In the genomic region with DNA sequence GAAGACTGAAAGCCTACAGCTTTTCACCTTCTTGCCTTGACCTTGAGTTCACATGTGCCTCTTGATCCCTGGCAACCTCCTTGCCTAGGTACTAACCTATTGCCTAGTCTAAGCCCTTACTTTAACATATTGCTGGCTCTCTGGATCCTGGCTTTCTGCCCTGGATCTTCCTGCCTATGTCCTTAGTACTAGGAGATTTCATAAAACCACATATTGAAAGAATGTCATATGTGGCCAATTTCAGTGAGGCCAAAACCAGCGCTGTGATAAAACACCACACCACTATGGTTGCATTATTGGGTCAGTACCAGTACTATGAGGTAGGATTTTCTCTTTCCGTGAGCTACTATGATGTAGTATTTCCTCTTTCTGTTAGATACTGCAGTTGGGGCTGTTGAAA, we compare ENCODE assay signal across 17 cellular contexts.
"Had no signal": no experiment of that assay in that cellular context is flagged by ENCODE, and none has a peak within 500 bp of the region (broad histone marks: within the 10 kb centered on the region; RNA-seq: fewer than 3 reads in every experiment).

No MANE protein-coding gene starts in this region.

- H3K27ac ChIP-seq: hepatocyte, pancreas, transverse colon had no signal

- H3K4me3 Mint-ChIP-seq: activated CD8-positive, alpha-beta T cell treated with anti-CD3 and anti-CD28 coated beads, Interleukin-2, amount 10 ng/mL, durations not matched to agents 7 days and 5 days; activated naive CD8-positive, alpha-beta T cell; memory B cell; naive thymus-derived CD8-positive, alpha-beta T cell; stimulated activated naive B cell treated with anti-CD40 and anti-IgM and Interleukin-4, amounts not matched to agents 10 μg/mL and 1 μg/mL and 100 μg/mL, for 72 hours; WTC11 had no signal

- H3K4me3 ChIP-seq: esophagus squamous epithelium, hepatocyte, pancreas, transverse colon had no signal

- H3K36me3 ChIP-seq: esophagus squamous epithelium, pancreas, transverse colon had no signal

- H3K4me1 Mint-ChIP-seq: memory B cell had no signal

- H3K9me3 Mint-ChIP-seq: memory B cell; naive thymus-derived CD8-positive, alpha-beta T cell; stimulated activated naive B cell treated with anti-CD40 and anti-IgM and Interleukin-4, amounts not matched to agents 10 μg/mL and 1 μg/mL and 100 μg/mL, for 72 hours; WTC11 had no signal

- H3K27me3 Mint-ChIP-seq: activated naive CD8-positive, alpha-beta T cell; naive thymus-derived CD8-positive, alpha-beta T cell had no signal

- H3K36me3 Mint-ChIP-seq: memory B cell; naive thymus-derived CD8-positive, alpha-beta T cell; stimulated activated naive B cell treated with anti-CD40 and anti-IgM and Interleukin-4, amounts not matched to agents 10 μg/mL and 1 μg/mL and 100 μg/mL, for 72 hours; WTC11 had no signal

- H3K9me3 ChIP-seq: esophagus squamous epithelium, pancreas, transverse colon had no signal

- ATAC-seq: activated CD8-positive, alpha-beta T cell treated with anti-CD3 and anti-CD28 coated beads, Interleukin-2, amount 10 ng/mL, durations not matched to agents 7 days and 5 days; left lobe of liver; naive thymus-derived CD8-positive, alpha-beta T cell; pancreas; stimulated activated naive B cell treated with anti-CD40 and anti-IgM and Interleukin-4, amounts not matched to agents 10 μg/mL and 1 μg/mL and 100 μg/mL, for 72 hours; WTC11 had no signal

- H3K4me1 ChIP-seq: esophagus squamous epithelium, pancreas, transverse colon had no signal

- H3K27me3 ChIP-seq: esophagus squamous epithelium, hepatocyte, transverse colon had no signal

- DNase-seq: activated CD4-positive, alpha-beta T cell treated with anti-CD3 and anti-CD28 coated beads for 48 hours; activated CD8-positive, alpha-beta memory T cell treated with anti-CD3 and anti-CD28 coated beads, Interleukin-2, amount 50 U/mL, for 4 hours; activated CD8-positive, alpha-beta T cell treated with anti-CD3 and anti-CD28 coated beads, Interleukin-2, amount 10 ng/mL, durations not matched to agents 7 days and 5 days; activated gamma-delta T cell treated with Interleukin-2 at 50 U/mL for 16 hours; esophagus squamous epithelium; naive thymus-derived CD8-positive, alpha-beta T cell; pancreas; stimulated activated CD4-positive, alpha-beta T cell treated with anti-CD3 and anti-CD28 coated beads, Interleukin-12 subunit alpha, Interleukin-12 subunit beta, amount 100 ng/mL, for 4 hours; stimulated activated naive B cell treated with anti-CD40 and anti-IgM and Interleukin-4, amounts not matched to agents 10 μg/mL and 1 μg/mL and 100 μg/mL, for 72 hours; substantia nigra; SW 1271; transverse colon had no signal

- H3K27ac Mint-ChIP-seq: activated CD8-positive, alpha-beta T cell treated with anti-CD3 and anti-CD28 coated beads, Interleukin-2, amount 10 ng/mL, durations not matched to agents 7 days and 5 days; memory B cell; stimulated activated naive B cell treated with anti-CD40 and anti-IgM and Interleukin-4, amounts not matched to agents 10 μg/mL and 1 μg/mL and 100 μg/mL, for 72 hours; WTC11 had no signal
